Comparison of ENCODE assay signal across 14 cellular contexts in genomic region chr1:115779075-115779474, GRCh38. TPM values are rescaled to one million over a fixed set of nuclear protein-coding genes. Genes with fewer than 3 reads are reported as not detected.
"Had no signal": no experiment of that assay in that cellular context is flagged by ENCODE, and none has a peak within 500 bp of the region (broad histone marks: within the 10 kb centered on the region; RNA-seq: fewer than 3 reads in every experiment).

No MANE protein-coding gene starts in this region.

RNA-seq across cellular contexts. Expression of gene CASQ2, which starts 10.6 kb away (rescaled TPM):
- total RNA-seq: activated B cell treated with CpG ODN at 0.5 μM for 24 hours; activated CD4-positive, alpha-beta memory T cell treated with anti-CD3 and anti-CD28 coated beads for 36 hours; activated CD4-positive, alpha-beta memory T cell treated with anti-CD3 and anti-CD28 coated beads, Interleukin-2, amount 10 ng/mL, durations not matched to agents 7 days and 5 days; activated CD4-positive, alpha-beta T cell treated with anti-CD3 and anti-CD28 coated beads for 36 hours; activated CD4-positive, alpha-beta T cell treated with anti-CD3 and anti-CD28 coated beads, Interleukin-2, amount 10 ng/mL, durations not matched to agents 24 days and 14 days; activated CD4-positive, alpha-beta T cell treated with anti-CD3 and anti-CD28 coated beads, Interleukin-2, amount 10 ng/mL, durations not matched to agents 7 days and 5 days; activated CD8-positive, alpha-beta memory T cell treated with anti-CD3 and anti-CD28 coated beads for 36 hours; activated CD8-positive, alpha-beta memory T cell treated with anti-CD3 and anti-CD28 coated beads, Interleukin-2, amount 10 ng/mL, durations not matched to agents 7 days and 5 days; activated CD8-positive, alpha-beta T cell treated with anti-CD3 and anti-CD28 coated beads for 36 hours; activated CD8-positive, alpha-beta T cell treated with anti-CD3 and anti-CD28 coated beads, Interleukin-2, amount 10 ng/mL, durations not matched to agents 7 days and 5 days; T-helper 1 cell treated with Interleukin-12 subunit alpha and Interleukin-12 subunit beta and Interleukin-4 antibody, amounts not matched to agents 30 ng/mL and 1 ng/mL, for 36 hours; T-helper 17 cell; T-helper 2 cell treated with Interferon-gamma antibody and Interleukin-4, amounts not matched to agents 100 ng/mL and 5 ng/mL, for 36 hours; WTC11 had no signal
